ENCODE assay signal across 9 cellular contexts in genomic region chr20:38804682-38805501, GRCh38. TPM values are rescaled to one million over a fixed set of nuclear protein-coding genes. Genes with fewer than 3 reads are reported as not detected.
DNase-seq lines count a peak whose midpoint lies in the region; ATAC-seq, FAIRE-seq and TF ChIP-seq lines count a peak whose summit lies in the region.
"Had no signal": no experiment of that assay in that cellular context is flagged by ENCODE, and none has a peak within 500 bp of the region (broad histone marks: within the 10 kb centered on the region; RNA-seq: fewer than 3 reads in every experiment).

No MANE protein-coding gene starts in this region.

- TF ChIP-seq EP300 in neural cell (conservative IDR thresholded peaks at IDR 0.05; ENCODE audit: poor library complexity, severe bottlenecking) = no peak

- no peaks in the 10 kb centered on the region for H3K79me2 ChIP-seq in neural cell (replicated peaks; ENCODE audit: insufficient read depth, low read length)

- no peaks in the 10 kb centered on the region for H4K20me1 ChIP-seq in neural cell (ENCODE audit: insufficient read depth)

- H3K4me1 ChIP-seq in ectodermal cell (ENCODE audit: control insufficient read depth, insufficient read depth, low read length) = peaks cover 28% of the 10 kb centered on the region
- peaks cover 0 to 55% (median 20%) of the 10 kb centered on the region in 5 donors for H3K4me1 ChIP-seq in subcutaneous abdominal adipose tissue (ENCODE audit: control insufficient read depth in 5 of 5, insufficient read depth in 5 of 5, low read length in 5 of 5)

- H3K36me3 ChIP-seq in ectodermal cell (ENCODE audit: control insufficient read depth, insufficient read depth, low read length) = no peaks in the 10 kb centered on the region
- no peaks in the 10 kb centered on the region for H3K36me3 ChIP-seq in neural cell (ENCODE audit: insufficient read depth, low read length)
- no peaks in the 10 kb centered on the region for H3K36me3 ChIP-seq in subcutaneous abdominal adipose tissue (ENCODE audit: control insufficient read depth in 5 of 5, insufficient read depth in 5 of 5, low read length in 5 of 5)

- H3K27ac ChIP-seq in ectodermal cell (ENCODE audit: insufficient read depth, low read depth, low read length, poor library complexity, severe bottlenecking) (peak overlapping the region; percentile 88), neural cell (ENCODE audit: low read length) (no peak overlapping the region), subcutaneous abdominal adipose tissue (ENCODE audit: low read depth, low read length) (peak overlapping the region; percentile 62)

- no peak for TF ChIP-seq RAD21 in neural cell (conservative IDR thresholded peaks at IDR 0.05)

- 2 to 3% methylated on average over 18 of the region's 18 CpGs for WGBS in ectodermal cell, 2 experiments

- TF ChIP-seq CTCF in neural cell (IDR thresholded peaks at IDR 0.05; ENCODE audit: poor library complexity, severe bottlenecking) = no peak

- no peaks in the 10 kb centered on the region for H3K9me2 ChIP-seq in neural cell (ENCODE audit: insufficient read depth, low read length)

- no peaks in the 10 kb centered on the region for H3F3A ChIP-seq in neural cell (ENCODE audit: insufficient read depth, low read length, poor library complexity, severe bottlenecking)

- ATAC-seq in GM18502 (IDR thresholded peaks at IDR 0.05; ENCODE audit: poor library complexity, unreplicated experiment) (peak; percentile 49), GM18873 (IDR thresholded peaks at IDR 0.05; ENCODE audit: low FRiP score, unreplicated experiment) (no peak)
- ATAC-seq: HCT116 had no signal

- H3K4me3 ChIP-seq in ectodermal cell (ENCODE audit: insufficient read depth, low read depth, low read length) (peak overlapping the region; percentile 59), neural cell (ENCODE audit: low read length) (peak overlapping the region; percentile 84), subcutaneous abdominal adipose tissue (ENCODE audit: low read depth in 1 of 5, low read length in 5 of 5) (peak overlapping the region in 4 of 5 donors; percentile 60 to 76 (median 72))

- no peak overlapping the region for H3K4me2 ChIP-seq in neural cell (ENCODE audit: low read length)

- DNase-seq in HTR-8/SVneo (ENCODE audit: insufficient read length, low spot score) = no peak
- peak; percentile 67 for DNase-seq in activated CD4-positive, alpha-beta T cell treated with anti-CD3 and anti-CD28 coated beads, Interleukin-2, amount 50 U/mL, for 1 hour
- DNase-seq in NCI-H82 treated with DMSO at 0.1 percent for 48 hours (lab: John Stamatoyannopoulos, UW; ENCODE audit: unreplicated experiment) = no peak

- peak; percentile 13 for FAIRE-seq in HTR-8/SVneo (lab: Jason Lieb, UNC)

- H3K9ac ChIP-seq in neural cell (ENCODE audit: low read length) = peak overlapping the region; percentile 65
- H3K9ac ChIP-seq in subcutaneous abdominal adipose tissue (ENCODE audit: low read length in 5 of 5) = peak overlapping the region in 3 of 5 donors; percentile 17 to 73 (median 48)

- H2AFZ ChIP-seq in neural cell (ENCODE audit: low read depth, low read length) = no peak overlapping the region

- H3K27me3 ChIP-seq in ectodermal cell (ENCODE audit: control insufficient read depth, insufficient read depth, low read length, poor library complexity, severe bottlenecking) = peaks cover 34% of the 10 kb centered on the region
- H3K27me3 ChIP-seq in neural cell (ENCODE audit: insufficient read depth, low read depth, low read length) = peaks cover 35% of the 10 kb centered on the region
- H3K27me3 ChIP-seq in subcutaneous abdominal adipose tissue (ENCODE audit: control insufficient read depth in 5 of 5, insufficient read depth in 4 of 5, low read length in 5 of 5) = peaks cover 16 to 40% (median 22%) of the 10 kb centered on the region in 5 donors

- H3K9me3 ChIP-seq in ectodermal cell (ENCODE audit: control insufficient read depth, low read length) (no peaks in the 10 kb centered on the region), neural cell (ENCODE audit: low read length) (no peaks in the 10 kb centered on the region), subcutaneous abdominal adipose tissue (ENCODE audit: control insufficient read depth in 5 of 5, low read length in 5 of 5) (no peaks in the 10 kb centered on the region)

TF ChIP-seq in neural cell, 6 proteins besides CTCF, POLR2A, EP300 and RAD21:
- TF ChIP-seq EZH2 (IDR thresholded peaks at IDR 0.05; ENCODE audit: borderline replicate concordance, insufficient read depth, low read length, poor library complexity, severe bottlenecking) = no peak
- no peak for TF ChIP-seq MXI1 (conservative IDR thresholded peaks at IDR 0.05; ENCODE audit: poor library complexity, severe bottlenecking)
- TF ChIP-seq TAF1 (IDR thresholded peaks at IDR 0.05; ENCODE audit: low read depth) = no peak
- TF ChIP-seq POLR2AphosphoS5 (IDR thresholded peaks at IDR 0.05) = no peak
- no peak for TF ChIP-seq REST (IDR thresholded peaks at IDR 0.05; ENCODE audit: borderline replicate concordance)
- no peak for TF ChIP-seq SMC3 (conservative IDR thresholded peaks at IDR 0.05; ENCODE audit: poor library complexity)

RNA-seq across cellular contexts. Expression of gene PPP1R16B, which starts 0.6 kb away (rescaled TPM):
- 1.5 TPM for polyA plus RNA-seq in ectodermal cell (2013, experiment 1 of 4)
- 1.8 TPM for polyA plus RNA-seq in ectodermal cell (2013, experiment 2 of 4)
- polyA plus RNA-seq in ectodermal cell (2013, experiment 3 of 4) = 1.2 TPM
- 1.2 TPM for polyA plus RNA-seq in ectodermal cell (2013, experiment 4 of 4)
- polyA plus RNA-seq in neural cell = 1.9 and 2.2 TPM in 2 replicates
- 3.6 and 4.1 TPM in 2 replicates for polyA minus RNA-seq in neural cell

RNA-seq across cellular contexts. Expression of gene ACTR5, which starts 56.6 kb away (rescaled TPM):
- 13.0 TPM for polyA plus RNA-seq in ectodermal cell (2013, experiment 1 of 4)
- polyA plus RNA-seq in ectodermal cell (2013, experiment 2 of 4) = 12.5 TPM
- polyA plus RNA-seq in ectodermal cell (2013, experiment 3 of 4) = 10.1 TPM
- polyA plus RNA-seq in ectodermal cell (2013, experiment 4 of 4) = 11.8 TPM
- 23.3 and 24.5 TPM in 2 replicates for polyA plus RNA-seq in neural cell
- polyA minus RNA-seq in neural cell = 17.0 and 17.8 TPM in 2 replicates
